9 cellular contexts compared by ENCODE assay signal in genomic region chr5:172870261-172870806, GRCh38. TPM values are rescaled to one million over a fixed set of nuclear protein-coding genes. Genes with fewer than 3 reads are reported as not detected.
A peak's percentile ranks its signal among the peaks of the same experiment; 100 is the strongest.
DNase-seq lines count a peak whose midpoint lies in the region; ATAC-seq and TF ChIP-seq lines count a peak whose summit lies in the region.
"Had no signal": no experiment of that assay in that cellular context is flagged by ENCODE, and none has a peak within 500 bp of the region (broad histone marks: within the 10 kb centered on the region; RNA-seq: fewer than 3 reads in every experiment).

No MANE protein-coding gene starts in this region.

- peak overlapping the region; percentile 78 for H4K91ac ChIP-seq in mesenchymal stem cell (ENCODE audit: low read length)

- in situ Hi-C loops in transverse colon (cut with MboI; ENCODE audit: low pct_ligation_motif_present in 1 of 4, low pct_unique_long_range_greater_than_20kb in 1 of 4, low sequenced_read_pairs in 3 of 4) = no loop called here

- no peak for TF ChIP-seq POLR2A in transverse colon (IDR thresholded peaks at IDR 0.05)

- no peak overlapping the region for H3K4me3 Mint-ChIP-seq in activated CD8-positive, alpha-beta T cell treated with anti-CD3 and anti-CD28 coated beads, Interleukin-2, amount 10 ng/mL, durations not matched to agents 7 days and 5 days

- BruUV-seq in OCI-LY7 (replicated peaks; lab: Mats Ljungman, UMichigan) = no TSS peak

- peaks cover 12% of the 10 kb centered on the region for H3K79me1 ChIP-seq in mesenchymal stem cell (replicated peaks; ENCODE audit: low read length, poor library complexity, severe bottlenecking)

- H3K9me3 Mint-ChIP-seq in activated CD8-positive, alpha-beta T cell treated with anti-CD3 and anti-CD28 coated beads, Interleukin-2, amount 10 ng/mL, durations not matched to agents 7 days and 5 days (ENCODE audit: insufficient read depth) = no peaks in the 10 kb centered on the region

- H2BK120ac ChIP-seq in mesenchymal stem cell (ENCODE audit: low read depth, low read length) = peak overlapping the region; percentile 65

- H3K79me2 ChIP-seq in OCI-LY7 (ENCODE audit: insufficient read depth, low read depth, low read length) = no peaks in the 10 kb centered on the region

- no peaks in the 10 kb centered on the region for H3K9me2 ChIP-seq in OCI-LY7 (ENCODE audit: insufficient read depth, low read length)

- H3K4me3 ChIP-seq in mesenchymal stem cell (ENCODE audit: insufficient read depth in 1 of 2, low read depth in 1 of 2, low read length in 2 of 2) = peak overlapping the region in 1 of 2 experiments; percentile 35
- no peak overlapping the region for H3K4me3 ChIP-seq in transverse colon
- H3K4me3 ChIP-seq in OCI-LY7 (ENCODE audit: low read depth, low read length, poor library complexity, severe bottlenecking) = no peak overlapping the region

- DNase-seq in NCI-H226 (peak; percentile 96), dedifferentiated amniotic fluid mesenchymal stem cell (ENCODE audit: extremely low spot score) (peak; percentile 65), mesenchymal stem cell (peak; percentile 88), transverse colon (no peak), NCI-H748 treated with DMSO at 0.1 percent for 48 hours (lab: John Stamatoyannopoulos, UW) (no peak), OCI-LY7 (ENCODE audit: low spot score) (no peak)
- no peak for DNase-seq in activated CD8-positive, alpha-beta T cell treated with anti-CD3 and anti-CD28 coated beads, Interleukin-2, amount 10 ng/mL, durations not matched to agents 7 days and 5 days
- no peak for DNase-seq in activated CD8-positive, alpha-beta memory T cell treated with anti-CD3 and anti-CD28 coated beads for 24 hours
- DNase-seq: cortex of kidney had no signal

- H3K23ac ChIP-seq in mesenchymal stem cell (ENCODE audit: low read length in 2 of 2) = no peak overlapping the region

- H3K27ac ChIP-seq in mesenchymal stem cell (ENCODE audit: low read length, poor library complexity, severe bottlenecking) = peak overlapping the region; percentile 97
- peak overlapping the region; percentile 74 to 91 (median 86) for H3K27ac ChIP-seq in transverse colon
- no peak overlapping the region for H3K27ac ChIP-seq in OCI-LY7 (ENCODE audit: low read depth, low read length, poor library complexity, severe bottlenecking)

- CTCF ChIA-PET in activated CD8-positive, alpha-beta T cell treated with anti-CD3 and anti-CD28 coated beads, Interleukin-2, amount 10 ng/mL, durations not matched to agents 7 days and 5 days (lab: Charles Lee) = interaction anchor here (1.0 kb wide), 1 partner anchor 158 kb away, joined by 4 read pairs; no protein-coding TSS in a partner anchor
- CTCF ChIA-PET in OCI-LY7 (lab: Charles Lee; ENCODE audit: unreplicated experiment) = interaction anchor here (1.1 kb wide), 1 partner anchor 12 kb away, joined by 3 read pairs; no protein-coding TSS in a partner anchor

- H3K4me1 ChIP-seq in mesenchymal stem cell (ENCODE audit: control insufficient read depth, insufficient read depth, low read depth, low read length) (peaks cover 61% of the 10 kb centered on the region), transverse colon (peaks cover 45 to 66% (median 54%) of the 10 kb centered on the region in 4 donors), OCI-LY7 (ENCODE audit: insufficient read depth, low read length, poor library complexity, severe bottlenecking) (peaks cover 6% of the 10 kb centered on the region)

- peak overlapping the region; percentile 74 for H2BK5ac ChIP-seq in mesenchymal stem cell (ENCODE audit: low read depth, low read length, poor library complexity, severe bottlenecking)

- H3K9me3 ChIP-seq in mesenchymal stem cell (ENCODE audit: control insufficient read depth, low read length) (no peaks in the 10 kb centered on the region), transverse colon (no peaks in the 10 kb centered on the region), OCI-LY7 (ENCODE audit: low read length) (no peaks in the 10 kb centered on the region)

- no peaks in the 10 kb centered on the region for H3K36me3 Mint-ChIP-seq in activated CD8-positive, alpha-beta T cell treated with anti-CD3 and anti-CD28 coated beads, Interleukin-2, amount 10 ng/mL, durations not matched to agents 7 days and 5 days (ENCODE audit: low read depth)

- peaks cover 21% of the 10 kb centered on the region for H3K4me1 Mint-ChIP-seq in activated CD8-positive, alpha-beta T cell treated with anti-CD3 and anti-CD28 coated beads, Interleukin-2, amount 10 ng/mL, durations not matched to agents 7 days and 5 days (ENCODE audit: low read depth)

- H3K18ac ChIP-seq in mesenchymal stem cell (ENCODE audit: low read depth in 1 of 2, low read length in 2 of 2) = peak overlapping the region; percentile 79 to 96

- TF ChIP-seq EP300 in transverse colon (IDR thresholded peaks at IDR 0.05; ENCODE audit: low read depth) = no peak

- H3K4ac ChIP-seq in mesenchymal stem cell (ENCODE audit: low read depth in 1 of 2, low read length in 2 of 2) = peak overlapping the region; percentile 3 to 71

- TF ChIP-seq CTCF in transverse colon (IDR thresholded peaks at IDR 0.05) (no peak), OCI-LY7 (conservative IDR thresholded peaks at IDR 0.05; ENCODE audit: low read length) (no peak)

- peak overlapping the region; percentile 82 for H4K8ac ChIP-seq in mesenchymal stem cell (ENCODE audit: low read length)

- no peak overlapping the region for H3K27ac Mint-ChIP-seq in activated CD8-positive, alpha-beta T cell treated with anti-CD3 and anti-CD28 coated beads, Interleukin-2, amount 10 ng/mL, durations not matched to agents 7 days and 5 days

- H4K20me1 ChIP-seq in OCI-LY7 (ENCODE audit: insufficient read depth, low read length) = peaks cover 11% of the 10 kb centered on the region; the same call in 1 of the 2 replicates

- H2BK15ac ChIP-seq in mesenchymal stem cell (ENCODE audit: low read depth, poor library complexity, severe bottlenecking) = peak overlapping the region; percentile 92

- H3K4me2 ChIP-seq in mesenchymal stem cell (ENCODE audit: low read length, poor library complexity, severe bottlenecking) = peak overlapping the region; percentile 1
- H3K4me2 ChIP-seq in OCI-LY7 (ENCODE audit: low read length) = no peak overlapping the region

- intact Hi-C loops in transverse colon (cut with DNase I; ENCODE audit: low total_unique reads) = loop anchor here (5.0 kb wide), 1 partner anchor 38 kb away; the partner anchor contains the start of gene ERGIC1
- intact Hi-C loops in OCI-LY7 (cut with micrococcal nuclease; ENCODE audit: unreplicated experiment) = no loop called here

- H3K36me3 ChIP-seq in mesenchymal stem cell (ENCODE audit: control insufficient read depth in 1 of 2, insufficient read depth in 2 of 2, low read depth in 1 of 2, low read length in 2 of 2) (peaks cover 0 to 4% of the 10 kb centered on the region in 2 experiments), transverse colon (no peaks in the 10 kb centered on the region), OCI-LY7 (ENCODE audit: insufficient read depth, low read length) (peaks cover 23% of the 10 kb centered on the region; the same call in 1 of the 2 replicates)

- peak overlapping the region; percentile 60 to 95 for H2BK12ac ChIP-seq in mesenchymal stem cell (ENCODE audit: low read length in 2 of 2)

- peak overlapping the region; percentile 91 for H2AK5ac ChIP-seq in mesenchymal stem cell (ENCODE audit: low read length, severe bottlenecking)

- POLR2A ChIA-PET in activated CD8-positive, alpha-beta T cell treated with anti-CD3 and anti-CD28 coated beads, Interleukin-2, amount 10 ng/mL, durations not matched to agents 7 days and 5 days (lab: Charles Lee) = no interaction called here
- POLR2A ChIA-PET in OCI-LY7 (lab: Charles Lee) = no interaction called here

- H2AFZ ChIP-seq in mesenchymal stem cell (ENCODE audit: low read depth, low read length) = no peak overlapping the region
- H2AFZ ChIP-seq in OCI-LY7 (ENCODE audit: low read length) = no peak overlapping the region

- ATAC-seq in activated CD8-positive, alpha-beta T cell treated with anti-CD3 and anti-CD28 coated beads, Interleukin-2, amount 10 ng/mL, durations not matched to agents 7 days and 5 days = no peak

- no peaks in the 10 kb centered on the region for H3K27me3 ChIP-seq in mesenchymal stem cell (ENCODE audit: control insufficient read depth in 1 of 2, insufficient read depth in 1 of 2, low read length in 2 of 2)
- H3K27me3 ChIP-seq in transverse colon = no peaks in the 10 kb centered on the region

- WGBS in mesenchymal stem cell = 48% methylated on average over 5 of the region's 8 CpGs
- 65 to 76% methylated on average over 5 to 8 of the region's 8 CpGs for WGBS in transverse colon (ENCODE audit: low coverage in 1 of 2), 2 donors

- no peak overlapping the region for H3K14ac ChIP-seq in mesenchymal stem cell (ENCODE audit: low read length in 2 of 2)

- no peaks in the 10 kb centered on the region for H3K27me3 Mint-ChIP-seq in activated CD8-positive, alpha-beta T cell treated with anti-CD3 and anti-CD28 coated beads, Interleukin-2, amount 10 ng/mL, durations not matched to agents 7 days and 5 days (ENCODE audit: low read depth)

- H3K9ac ChIP-seq in mesenchymal stem cell (ENCODE audit: low read length) = peak overlapping the region; percentile 85

RNA-seq across cellular contexts. Expression of gene ERGIC1, which starts 36.3 kb away (rescaled TPM):
- 143 TPM for polyA plus RNA-seq in mesenchymal stem cell (2013, experiment 1 of 2)
- 140 TPM for polyA plus RNA-seq in mesenchymal stem cell (2013, experiment 2 of 2)
- total RNA-seq in transverse colon = 100 to 1,000 TPM; 125 to 252 (median 184) TPM
- total RNA-seq in activated CD8-positive, alpha-beta T cell treated with anti-CD3 and anti-CD28 coated beads, Interleukin-2, amount 10 ng/mL, durations not matched to agents 7 days and 5 days = 10 to 100 TPM; 50.4 to 52.7 TPM
- total RNA-seq in OCI-LY7 (2014; rRNA removed; shearing (Covaris generic)) = 101 and 125 TPM in 2 replicates
- 178 and 201 TPM in 2 replicates for total RNA-seq in OCI-LY7 (2022)

Comparison
In these comparisons a context has a peak if more than half of its experiments do, and no peak if none do; other contexts are left out.
1. DNase-seq: peak in NCI-H226 (single experiment), dedifferentiated amniotic fluid mesenchymal stem cell (single experiment) and mesenchymal stem cell (single experiment); none in transverse colon (single experiment), NCI-H748 treated with DMSO at 0.1 percent for 48 hours (single experiment), activated CD8-positive, alpha-beta T cell treated with anti-CD3 and anti-CD28 coated beads, Interleukin-2, amount 10 ng/mL, durations not matched to agents 7 days and 5 days (single experiment), OCI-LY7 (single experiment) and activated CD8-positive, alpha-beta memory T cell treated with anti-CD3 and anti-CD28 coated beads for 24 hours (single experiment).